In the genomic region with DNA sequence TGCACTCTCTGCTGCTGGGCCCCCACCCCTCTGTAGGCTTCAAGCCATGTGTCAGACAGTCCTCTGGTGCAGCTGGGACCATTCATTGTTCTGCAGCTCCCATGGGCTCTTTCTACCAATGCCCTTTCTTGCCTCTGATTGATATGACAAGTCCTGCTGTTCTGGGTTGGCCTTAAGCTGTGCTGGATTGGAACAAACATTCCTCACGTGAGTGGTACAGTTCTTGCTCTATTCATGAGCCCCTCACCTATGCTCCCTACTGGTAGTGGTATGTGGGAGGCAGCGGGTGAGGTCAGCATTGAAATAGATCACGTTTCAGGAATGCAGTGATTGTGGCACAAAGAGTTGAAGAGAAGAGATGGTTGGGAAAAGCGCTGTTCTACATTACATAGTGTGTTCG, we compare ENCODE assay signal across 18 cellular contexts. TPM values are rescaled to one million over a fixed set of nuclear protein-coding genes. Genes with fewer than 3 reads are reported as not detected.
DNase-seq lines count a peak whose midpoint lies in the region; ATAC-seq, FAIRE-seq and TF ChIP-seq lines count a peak whose summit lies in the region.
"Had no signal": no experiment of that assay in that cellular context is flagged by ENCODE, and none has a peak within 500 bp of the region (broad histone marks: within the 10 kb centered on the region; RNA-seq: fewer than 3 reads in every experiment).

No MANE protein-coding gene starts in this region.

- WGBS in HepG2 (ENCODE audit: low lambda C conversion rate), result 42% methylated on average over 5 of the region's 5 CpGs
- 73% methylated on average over 3 of the region's 5 CpGs for WGBS in right lobe of liver (ENCODE audit: insufficient coverage, low coverage, low lambda C conversion rate, missing lambda C conversion rate)

- H3K4me3 Mint-ChIP-seq in activated T-cell treated with anti-CD3 and anti-CD28 coated beads, Interleukin-2, amount 50 U/mL, for 4 hours, result no peak overlapping the region
- H3K4me3 Mint-ChIP-seq: CD4-positive, alpha-beta T cell had no signal

- TF ChIP-seq POLR2A in HepG2 (IDR thresholded peaks at IDR 0.05; ENCODE audit: insufficient read depth in 1 of 2, low read depth in 2 of 2, low read length in 2 of 2), result no peak
- TF ChIP-seq POLR2A in right lobe of liver (IDR thresholded peaks at IDR 0.05), result no peak

- H3K4me3 ChIP-seq in HepG2 (replicated peaks in 1 of 3; ENCODE audit: insufficient read depth in 1 of 3, low read depth in 2 of 3, low read length in 3 of 3), result no peak overlapping the region
- no peak overlapping the region for H3K4me3 ChIP-seq in right lobe of liver
- H3K4me3 ChIP-seq: GM23248, MG63 had no signal

- no peaks in the 10 kb centered on the region for H3K36me3 Mint-ChIP-seq in activated T-cell treated with anti-CD3 and anti-CD28 coated beads, Interleukin-2, amount 50 U/mL, for 4 hours (ENCODE audit: insufficient read depth)

- BruUV-seq in HepG2 (replicated peaks; lab: Mats Ljungman, UMichigan), result no TSS peak

- POLR2A ChIA-PET in HepG2 (lab: Yijun Ruan, JAX), result no interaction called here

- no peaks in the 10 kb centered on the region for H3K4me1 Mint-ChIP-seq in activated T-cell treated with anti-CD3 and anti-CD28 coated beads, Interleukin-2, amount 50 U/mL, for 4 hours (ENCODE audit: low read depth)

- in situ Hi-C loops in HepG2 (cut with HindIII; ENCODE audit: extremely low pct_ligation_motif_present, low pct_unique_long_range_greater_than_20kb) (no loop called here), G401 (cut with HindIII; ENCODE audit: low sequenced_read_pairs) (loop anchor here (5.0 kb wide), 1 partner anchor 87 kb away; no protein-coding TSS in a partner anchor)

- intact Hi-C loops in HepG2 (cut with micrococcal nuclease; ENCODE audit: unreplicated experiment) (no loop called here), right lobe of liver (cut with DNase I) (no loop called here)

- no peak overlapping the region for H3K4me2 ChIP-seq in HepG2 (ENCODE audit: low read depth, low read length)

- H3K27me3 ChIP-seq in HepG2 (ENCODE audit: control insufficient read depth in 1 of 2, insufficient read depth in 2 of 2, low read length in 2 of 2) (no peaks in the 10 kb centered on the region), right lobe of liver (no peaks in the 10 kb centered on the region), layer of hippocampus (ENCODE audit: control insufficient read depth, insufficient read depth, low read length) (no peaks in the 10 kb centered on the region)
- H3K27me3 ChIP-seq: BE2C, MG63 had no signal

- peak; percentile 22; the same call in 2 of the 3 replicates for ATAC-seq in HepG2
- ATAC-seq in right lobe of liver, result no peak
- ATAC-seq in activated T-cell treated with anti-CD3 and anti-CD28 coated beads, Interleukin-2, amount 50 U/mL, for 4 hours, result no peak

- H3K79me2 ChIP-seq in HepG2 (ENCODE audit: insufficient read depth, low read length), result no peaks in the 10 kb centered on the region

- CTCF ChIA-PET in HepG2 (lab: Yijun Ruan, JAX; ENCODE audit: low intra/inter-chr PET ratio, low total read pairs), result no interaction called here

- H3K4me1 ChIP-seq in HepG2 (ENCODE audit: insufficient read depth, low read length) (peaks cover 19% of the 10 kb centered on the region), right lobe of liver (no peaks in the 10 kb centered on the region)
- H3K4me1 ChIP-seq: BE2C had no signal

- H3K27me3 Mint-ChIP-seq in activated T-cell treated with anti-CD3 and anti-CD28 coated beads, Interleukin-2, amount 50 U/mL, for 4 hours (ENCODE audit: low read depth), result no peaks in the 10 kb centered on the region
- H3K27me3 Mint-ChIP-seq: CD4-positive, alpha-beta T cell had no signal

- H4K20me1 ChIP-seq in HepG2 (ENCODE audit: insufficient read depth, low read length), result no peaks in the 10 kb centered on the region

- TF ChIP-seq EP300 in HepG2 (IDR thresholded peaks at IDR 0.05; ENCODE audit: low read depth in 2 of 2, low read length in 2 of 2) (no peak), HepG2 (CRISPR knock-in tag; IDR thresholded peaks at IDR 0.05; ENCODE audit: borderline replicate concordance) (no peak; the same call in 1 of the 2 replicates)

- no peak overlapping the region for H3K9ac ChIP-seq in HepG2 (ENCODE audit: insufficient read depth, low read depth, low read length)
- H3K9ac ChIP-seq: GM23248 had no signal

- TF ChIP-seq CTCF in HepG2 (CRISPR knock-in tag; IDR thresholded peaks at IDR 0.05), result no peak
- no peak for TF ChIP-seq CTCF in right lobe of liver (IDR thresholded peaks at IDR 0.05)

- H3K36me3 ChIP-seq in HepG2 (replicated peaks in 1 of 2; ENCODE audit: control insufficient read depth in 1 of 2, insufficient read depth in 2 of 2, low read length in 2 of 2) (no peaks in the 10 kb centered on the region), right lobe of liver (no peaks in the 10 kb centered on the region)
- H3K36me3 ChIP-seq: BE2C, MG63 had no signal

- DNase-seq in HepG2 (ENCODE audit: low spot score) (peak; percentile 39), right lobe of liver (no peak), caudate nucleus (lab: John Stamatoyannopoulos, UW) (peak in 1 of 61 donors; percentile 5), G401 (ENCODE audit: low spot score) (no peak), AG08396 (ENCODE audit: low spot score) (no peak), cerebellar nuclear complex (lab: John Stamatoyannopoulos, UW) (no peak)
- no peak for DNase-seq in activated T-cell treated with anti-CD3 and anti-CD28 coated beads, Interleukin-2, amount 50 U/mL, for 4 hours
- DNase-seq: BE2C; CD4-positive, alpha-beta T cell; DMS53; NCI-H1092; NCI-H146; NCI-H2081; NCI-H510A had no signal

- H3K9me3 Mint-ChIP-seq in activated T-cell treated with anti-CD3 and anti-CD28 coated beads, Interleukin-2, amount 50 U/mL, for 4 hours, result peaks cover 21% of the 10 kb centered on the region

- H3K9me3 ChIP-seq in HepG2 (ENCODE audit: low read length) (peaks cover 22% of the 10 kb centered on the region), right lobe of liver (no peaks in the 10 kb centered on the region)
- H3K9me3 ChIP-seq: BE2C had no signal

- H3K27ac ChIP-seq in HepG2 (ENCODE audit: extremely low read length, insufficient read depth, low read length) (no peak overlapping the region), right lobe of liver (no peak overlapping the region), caudate nucleus (ENCODE audit: low read depth, low read length) (peak overlapping the region; percentile 85), layer of hippocampus (ENCODE audit: low read depth, low read length) (peak overlapping the region; percentile 85)
- H3K27ac ChIP-seq: 22Rv1 had no signal

- no peak for FAIRE-seq in HepG2 (lab: Jason Lieb, UNC)

- H2AFZ ChIP-seq in HepG2 (ENCODE audit: low read length), result no peak overlapping the region
- H2AFZ ChIP-seq: GM23248 had no signal

- no peak for TF ChIP-seq RAD21 in HepG2 (CRISPR knock-in tag; IDR thresholded peaks at IDR 0.05)

TF ChIP-seq in HepG2, 621 proteins besides CTCF, POLR2A, EP300 and RAD21 (continues in another document):
- TF ChIP-seq BHLHE40 (IDR thresholded peaks at IDR 0.05; ENCODE audit: low read length) (peak; percentile 83), ZNF350 (CRISPR knock-in tag; IDR thresholded peaks at IDR 0.05; ENCODE audit: borderline replicate concordance, low read depth) (0 out of 2 replicates have a peak, but pooled peaks have one; percentile 19), RBM22 (optimal IDR thresholded peaks at IDR 0.05; ENCODE audit: low read length) (no peak)

RNA-seq across cellular contexts. Expression of a gene that starts 48.8 kb away (rescaled TPM):
- total RNA-seq in HepG2 (2016; rRNA removed; fragmentation: Illumina TruSeq; extraction: Trizol), result 186 and 213 TPM in 2 replicates
- 149 TPM in 2 replicates for total RNA-seq in HepG2 (2016; cell fraction: cytosol; rRNA removed; fragmentation: Illumina TruSeq; extraction: Trizol; ENCODE audit: low read depth)
- total RNA-seq in HepG2 (2016; cell fraction: insoluble cytoplasmic fraction; rRNA removed; fragmentation: Illumina TruSeq; extraction: Trizol), result 189 and 205 TPM in 2 replicates
- 212 and 253 TPM in 2 replicates for total RNA-seq in HepG2 (2016; cell fraction: membrane; rRNA removed; fragmentation: Illumina TruSeq; extraction: Trizol)
- 108 and 117 TPM in 2 replicates for total RNA-seq in HepG2 (2016; cell fraction: nucleus; rRNA removed; fragmentation: Illumina TruSeq; extraction: Trizol)
- polyA plus RNA-seq in HepG2 (2011; rRNA removed), result 178 and 179 TPM in 2 replicates
- polyA plus RNA-seq in HepG2 (2011; cell fraction: cytosol; rRNA removed), result 154 and 230 TPM in 2 replicates
- polyA plus RNA-seq in HepG2 (2011; cell fraction: nucleus; rRNA removed), result 90.5 and 93.6 TPM in 2 replicates
- polyA plus RNA-seq in HepG2 (2012), result 139 and 151 TPM in 2 replicates
- polyA plus RNA-seq in HepG2 (2016; cell fraction: cytosol; fragmentation: Illumina TruSeq; extraction: Trizol; ENCODE audit: low read depth), result 205 and 264 TPM in 2 replicates
- polyA plus RNA-seq in HepG2 (2016; cell fraction: insoluble cytoplasmic fraction; fragmentation: Illumina TruSeq; extraction: Trizol; ENCODE audit: low read depth), result 400 and 432 TPM in 2 replicates
- 287 and 342 TPM in 2 replicates for polyA plus RNA-seq in HepG2 (2016; cell fraction: membrane; fragmentation: Illumina TruSeq; extraction: Trizol; ENCODE audit: low read depth)
- polyA plus RNA-seq in HepG2 (2016; cell fraction: nucleus; fragmentation: Illumina TruSeq; extraction: Trizol; ENCODE audit: insufficient read depth, low read depth), result 252 and 257 TPM in 2 replicates
- 148 and 200 TPM in 2 replicates for polyA minus RNA-seq in HepG2 (2011; rRNA and poly(A)+ RNA removed; ENCODE audit: low replicate concordance)
- 99.8 and 102 TPM in 2 replicates for polyA minus RNA-seq in HepG2 (2011; cell fraction: cytosol; rRNA and poly(A)+ RNA removed)
- 75.0 and 76.2 TPM in 2 replicates for polyA minus RNA-seq in HepG2 (2011; cell fraction: nucleus; rRNA and poly(A)+ RNA removed)
- 10 to 100 TPM; 24.8 to 42.1 (median 33.4) TPM for total RNA-seq in right lobe of liver
- 195 and 218 TPM in 2 replicates for total RNA-seq in G401 (2014; rRNA removed; shearing (Covaris generic))
- total RNA-seq in activated T-cell treated with anti-CD3 and anti-CD28 coated beads, Interleukin-2, amount 50 U/mL, for 4 hours, result 100 to 1,000 TPM; 142 to 148 (median 144) TPM

Comparison
In these comparisons a context has a peak if more than half of its experiments do, and no peak if none do; other contexts are left out.
1. H3K27ac ChIP-seq: peak in caudate nucleus (single experiment) and layer of hippocampus (single experiment); none in HepG2 (single experiment) and right lobe of liver (0 of 3).